8 cellular contexts compared by ENCODE assay signal in the genomic region with DNA sequence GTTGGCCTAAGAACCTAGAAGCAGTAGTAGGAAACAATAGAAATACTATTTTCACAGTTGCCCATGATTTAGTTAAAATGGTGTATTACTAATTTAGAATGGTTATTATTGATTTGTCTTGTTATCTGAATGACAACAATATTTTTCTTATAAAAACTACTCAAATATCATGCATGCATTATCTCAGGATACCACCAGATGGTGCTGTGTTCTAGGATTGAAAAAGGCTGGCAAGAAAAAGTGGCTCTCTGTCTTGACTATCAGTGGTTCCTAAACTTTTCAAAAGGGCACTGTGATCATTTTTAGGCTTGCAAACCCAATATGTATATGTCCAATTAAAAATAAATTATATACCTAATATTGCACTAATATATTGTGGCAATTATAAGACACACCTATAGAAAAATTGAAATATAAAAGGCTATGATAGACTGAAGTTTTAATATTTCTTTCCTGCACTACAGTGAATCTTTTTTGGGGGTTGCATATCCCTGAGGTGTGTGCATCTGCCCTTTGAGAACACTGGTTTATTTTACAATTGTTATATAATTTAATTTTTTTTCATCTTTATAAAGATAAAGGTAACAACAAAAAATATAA.
DNase-seq lines count a peak whose midpoint lies in the region; ATAC-seq and TF ChIP-seq lines count a peak whose summit lies in the region.

No MANE protein-coding gene starts in this region.

- H3K27me3 ChIP-seq in left ventricle myocardium inferior (ENCODE audit: low read depth) = no peaks in the 10 kb centered on the region

- no peak overlapping the region for H3K4me3 ChIP-seq in left ventricle myocardium inferior
- no peak overlapping the region for H3K4me3 ChIP-seq in fibroblast of villous mesenchyme (ENCODE audit: low read depth, low read length)

- TF ChIP-seq CTCF in left ventricle myocardium inferior (IDR thresholded peaks at IDR 0.05; ENCODE audit: borderline replicate concordance) (peak; percentile 90), fibroblast of villous mesenchyme (IDR thresholded peaks at IDR 0.05; ENCODE audit: insufficient read depth, low read depth, low read length) (peak; percentile 77)

- H3K4me1 ChIP-seq in left ventricle myocardium inferior = peaks cover 8% of the 10 kb centered on the region

- no peak for ATAC-seq in left ventricle myocardium superior

- no peaks in the 10 kb centered on the region for H3K9me3 ChIP-seq in left ventricle myocardium inferior (replicated peaks)

- intact Hi-C loops in left ventricle myocardium inferior (cut with micrococcal nuclease) = loop anchor here (5.0 to 10.0 kb wide), 2 partner anchors 1075 to 1258 kb away; no protein-coding TSS in a partner anchor
- intact Hi-C loops in left ventricle myocardium superior (cut with micrococcal nuclease) = loop anchor here (5.0 to 10.0 kb wide), 2 partner anchors 1088 to 1265 kb away; no protein-coding TSS in a partner anchor

- in situ Hi-C loops in KBM-7 (cut with MboI; ENCODE audit: low pct_unique_long_range_greater_than_20kb, low sequenced_read_pairs) = no loop called here

- no peak overlapping the region for H3K27ac ChIP-seq in left ventricle myocardium inferior (replicated peaks)

- no peaks in the 10 kb centered on the region for H3K36me3 ChIP-seq in left ventricle myocardium inferior

- DNase-seq in left ventricle myocardium inferior = no peak
- no peak for DNase-seq in left ventricle myocardium superior
- DNase-seq in KBM-7 = peak; percentile 54
- DNase-seq in SKM-1 (lab: John Stamatoyannopoulos, UW; ENCODE audit: unreplicated experiment) = peak; percentile 31
- DNase-seq in fibroblast of villous mesenchyme (ENCODE audit: low read depth) = peak; percentile 57
- peak; percentile 88 for DNase-seq in superior temporal gyrus (ENCODE audit: extremely low spot score)
- DNase-seq in NCI-H524 treated with DMSO at 0.1 percent for 48 hours (lab: John Stamatoyannopoulos, UW) = no peak
- DNase-seq in T1000 (lab: John Stamatoyannopoulos, UW) = no peak

Comparison
In these comparisons a context has a peak if more than half of its experiments do, and no peak if none do; other contexts are left out.
1. DNase-seq: peak in KBM-7 (single experiment), SKM-1 (single experiment), fibroblast of villous mesenchyme (single experiment) and superior temporal gyrus (single experiment); none in left ventricle myocardium inferior (single experiment), left ventricle myocardium superior (single experiment), NCI-H524 treated with DMSO at 0.1 percent for 48 hours (single experiment) and T1000 (single experiment).